1 cellular context compared by ENCODE assay signal in genomic region chr6:28719275-28719940, GRCh38.
TF ChIP-seq lines count a peak whose summit lies in the region.

No MANE protein-coding gene starts in this region.

TF ChIP-seq in H1, 55 proteins besides CTCF, POLR2A, EP300 and RAD21 (continued from another document):
- TF ChIP-seq CHD7 (IDR thresholded peaks at IDR 0.05; ENCODE audit: insufficient replicate concordance, low read length): peak; percentile 76
- TF ChIP-seq MAX (IDR thresholded peaks at IDR 0.05): peak; percentile 41; the same call in 1 of the 2 replicates
- peak; percentile 26; the same call in 1 of the 2 replicates for TF ChIP-seq E2F6 (IDR thresholded peaks at IDR 0.05)
- no peak for TF ChIP-seq SUZ12 (IDR thresholded peaks at IDR 0.05; ENCODE audit: low read length)
- TF ChIP-seq KDM5A (IDR thresholded peaks at IDR 0.05; ENCODE audit: low read length): no peak
- TF ChIP-seq SIN3A (conservative IDR thresholded peaks at IDR 0.05 in 1 of 2, IDR thresholded peaks at IDR 0.05 in 1 of 2; ENCODE audit: low read depth in 1 of 2, low read length in 2 of 2): 0 out of 4 replicates have a peak, but pooled peaks of 1 of the 2 experiments have one; percentile 34
TF ChIP-seq in H1: peak in this region for 7.
